In the genomic region with DNA sequence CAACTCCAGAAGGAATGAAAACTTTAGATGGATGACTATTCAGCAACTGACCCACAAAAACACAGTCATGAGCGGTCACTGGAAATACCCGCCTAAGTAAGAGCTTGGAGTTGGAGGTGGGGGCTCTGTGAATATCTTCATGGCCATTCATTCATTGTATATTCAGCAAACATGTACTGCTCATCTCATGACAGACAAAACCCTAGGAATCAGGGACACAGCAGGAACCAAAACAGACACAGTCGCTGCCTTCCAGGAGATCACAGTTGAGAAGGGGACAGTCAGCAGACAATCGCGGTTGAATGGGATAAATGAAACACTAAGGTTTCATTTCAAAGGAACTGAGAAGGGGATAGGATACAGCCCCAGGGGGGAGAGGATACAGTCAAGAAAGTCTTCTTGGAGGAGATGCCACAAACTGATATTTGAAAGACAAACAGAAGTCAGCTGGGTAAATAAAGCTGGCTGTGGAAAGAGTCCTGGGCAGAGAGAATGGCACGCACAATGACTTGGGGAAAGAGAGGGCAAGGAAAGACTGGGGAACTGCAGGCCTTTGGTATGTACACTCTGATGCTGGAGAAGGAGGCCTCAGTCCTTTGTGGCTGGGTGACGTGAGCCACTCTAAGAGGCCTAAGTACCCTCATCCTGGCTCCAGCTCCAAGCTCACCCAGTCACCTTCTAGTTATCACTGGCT, we compare ENCODE assay signal across 1 cellular context.
TF ChIP-seq lines count a peak whose summit lies in the region.

No MANE protein-coding gene starts in this region.

TF ChIP-seq in IMR-90, 13 proteins besides CTCF, POLR2A, EP300 and RAD21:
- TF ChIP-seq MAZ (IDR thresholded peaks at IDR 0.05; ENCODE audit: borderline replicate concordance, low read depth, low read length): no peak
- no peak for TF ChIP-seq RFX5 (IDR thresholded peaks at IDR 0.05; ENCODE audit: low read depth, low read length)
- no peak for TF ChIP-seq NFE2L2 (IDR thresholded peaks at IDR 0.05; ENCODE audit: low read depth, low read length)
- no peak for TF ChIP-seq CHD1 (IDR thresholded peaks at IDR 0.05; ENCODE audit: low read depth, low read length)
- TF ChIP-seq BHLHE40 (IDR thresholded peaks at IDR 0.05; ENCODE audit: low read depth, low read length): no peak
- no peak for TF ChIP-seq FOS (IDR thresholded peaks at IDR 0.05; ENCODE audit: low read depth, low read length)
- TF ChIP-seq ELK1 (IDR thresholded peaks at IDR 0.05; ENCODE audit: borderline replicate concordance, low read depth, low read length): no peak
- TF ChIP-seq MXI1 (IDR thresholded peaks at IDR 0.05; ENCODE audit: borderline replicate concordance, low read depth, low read length): no peak
- TF ChIP-seq RCOR1 (IDR thresholded peaks at IDR 0.05; ENCODE audit: insufficient replicate concordance, low read length): no peak
- TF ChIP-seq MAFK (IDR thresholded peaks at IDR 0.05; ENCODE audit: low read depth, low read length): no peak
- TF ChIP-seq SMC3 (IDR thresholded peaks at IDR 0.05; ENCODE audit: low read depth, low read length): no peak
- no peak for TF ChIP-seq USF2 (IDR thresholded peaks at IDR 0.05; ENCODE audit: low read depth, low read length)
- TF ChIP-seq CEBPB (IDR thresholded peaks at IDR 0.05; ENCODE audit: low read depth, low read length): no peak
